ENCODE assay signal across 9 cellular contexts in genomic region chr1:177355575-177355974, GRCh38.
DNase-seq lines count a peak whose midpoint lies in the region; ATAC-seq and TF ChIP-seq lines count a peak whose summit lies in the region.
"Had no signal": no experiment of that assay in that cellular context is flagged by ENCODE, and none has a peak within 500 bp of the region (broad histone marks: within the 10 kb centered on the region; RNA-seq: fewer than 3 reads in every experiment).

No MANE protein-coding gene starts in this region.

- H3K27ac ChIP-seq in GM23248, result no peak overlapping the region
- no peak overlapping the region for H3K27ac ChIP-seq in SU-DHL-6 (ENCODE audit: low read depth, low read length)
- H3K27ac ChIP-seq in naive thymus-derived CD4-positive, alpha-beta T cell (ENCODE audit: low read depth, low read length), result no peak overlapping the region
- H3K27ac ChIP-seq: neutrophil had no signal

- H3K79me2 ChIP-seq in GM23248 (ENCODE audit: insufficient read depth) (no peaks in the 10 kb centered on the region), SU-DHL-6 (ENCODE audit: insufficient read depth, low read length) (no peaks in the 10 kb centered on the region)

- ATAC-seq in HG03342 (IDR thresholded peaks at IDR 0.05; ENCODE audit: unreplicated experiment), result no peak
- no peak for ATAC-seq in naive thymus-derived CD4-positive, alpha-beta T cell

- no peaks in the 10 kb centered on the region for H3K9me2 ChIP-seq in GM23248 (ENCODE audit: insufficient read depth)
- no peaks in the 10 kb centered on the region for H3K9me2 ChIP-seq in SU-DHL-6 (replicated peaks; ENCODE audit: insufficient read depth, low read length)

- H3K27me3 Mint-ChIP-seq in naive thymus-derived CD4-positive, alpha-beta T cell, result peaks cover 0 to 9% (median 0%) of the 10 kb centered on the region in 5 donors

- no peak overlapping the region for H2AFZ ChIP-seq in GM23248
- H2AFZ ChIP-seq in SU-DHL-6 (ENCODE audit: low read depth, low read length, severe bottlenecking), result no peak overlapping the region

- intact Hi-C loops in naive thymus-derived CD4-positive, alpha-beta T cell (cut with micrococcal nuclease), result no loop called here

- H3K4me3 Mint-ChIP-seq in naive thymus-derived CD4-positive, alpha-beta T cell, result no peak overlapping the region

- H3K36me3 ChIP-seq in GM23248 (ENCODE audit: low read depth), result no peaks in the 10 kb centered on the region
- no peaks in the 10 kb centered on the region for H3K36me3 ChIP-seq in SU-DHL-6 (ENCODE audit: low read length)
- H3K36me3 ChIP-seq in naive thymus-derived CD4-positive, alpha-beta T cell (ENCODE audit: control insufficient read depth in 2 of 3, insufficient read depth in 3 of 3, low read length in 3 of 3), result no peaks in the 10 kb centered on the region
- H3K36me3 ChIP-seq: neutrophil had no signal

- no peaks in the 10 kb centered on the region for H3F3A ChIP-seq in GM23248 (ENCODE audit: insufficient read depth)
- H3F3A ChIP-seq in SU-DHL-6 (ENCODE audit: insufficient read depth), result no peaks in the 10 kb centered on the region

- H3K4me1 Mint-ChIP-seq in naive thymus-derived CD4-positive, alpha-beta T cell, result no peaks in the 10 kb centered on the region

- H3K9me3 Mint-ChIP-seq in naive thymus-derived CD4-positive, alpha-beta T cell, result peaks cover 0 to 9% (median 3%) of the 10 kb centered on the region in 11 donors

- in situ Hi-C loops in GM23248 (cut with MboI), result loop anchor here (25.0 kb wide), 1 partner anchor 443 kb away; no protein-coding TSS in a partner anchor

- H3K9ac ChIP-seq in GM23248 (no peak overlapping the region), SU-DHL-6 (ENCODE audit: low read length) (no peak overlapping the region)

- POLR2A ChIA-PET in naive thymus-derived CD4-positive, alpha-beta T cell (lab: Charles Lee), result no interaction called here

- H3K27ac Mint-ChIP-seq in naive thymus-derived CD4-positive, alpha-beta T cell, result no peak overlapping the region

- H3K9me3 ChIP-seq in GM23248 (ENCODE audit: low read depth) (no peaks in the 10 kb centered on the region), SU-DHL-6 (ENCODE audit: insufficient read depth, low read length) (no peaks in the 10 kb centered on the region)
- no peaks in the 10 kb centered on the region for H3K9me3 ChIP-seq in naive thymus-derived CD4-positive, alpha-beta T cell (ENCODE audit: control insufficient read depth in 2 of 3, low read length in 3 of 3)
- H3K9me3 ChIP-seq: neutrophil had no signal

- TF ChIP-seq CTCF in AG09319 (IDR thresholded peaks at IDR 0.05; ENCODE audit: low read depth, low read length) (peak; percentile 49), SU-DHL-6 (IDR thresholded peaks at IDR 0.05; ENCODE audit: insufficient read depth, low read length, poor library complexity, severe bottlenecking) (peak; percentile 29)

- DNase-seq in AG09319 (ENCODE audit: extremely low read depth, low read depth) (no peak), GM23248 (peak; percentile 55), kidney tubule cell (ENCODE audit: low spot score) (peak; percentile 14), kidney glomerular epithelial cell (lab: John Stamatoyannopoulos, UW) (no peak), NCI-H524 treated with DMSO at 0.1 percent for 48 hours (lab: John Stamatoyannopoulos, UW) (no peak)
- DNase-seq in naive thymus-derived CD4-positive, alpha-beta T cell, result no peak

- no peak overlapping the region for H3K4me3 ChIP-seq in GM23248
- H3K4me3 ChIP-seq in SU-DHL-6 (ENCODE audit: insufficient read depth, low read length, poor library complexity, severe bottlenecking), result no peak overlapping the region
- no peak overlapping the region for H3K4me3 ChIP-seq in naive thymus-derived CD4-positive, alpha-beta T cell (ENCODE audit: low read length)

- no peaks in the 10 kb centered on the region for H3K36me3 Mint-ChIP-seq in naive thymus-derived CD4-positive, alpha-beta T cell

- no peaks in the 10 kb centered on the region for H3K4me1 ChIP-seq in GM23248 (ENCODE audit: insufficient read depth)
- H3K4me1 ChIP-seq in naive thymus-derived CD4-positive, alpha-beta T cell (ENCODE audit: control insufficient read depth in 2 of 2, insufficient read depth in 2 of 2, low read length in 2 of 2), result no peaks in the 10 kb centered on the region

- CTCF ChIA-PET in naive thymus-derived CD4-positive, alpha-beta T cell (lab: Charles Lee), result no interaction called here

- H3K4me2 ChIP-seq in GM23248 (ENCODE audit: unreplicated experiment) (no peak overlapping the region), SU-DHL-6 (ENCODE audit: low read depth, low read length, poor library complexity, severe bottlenecking) (no peak overlapping the region)

- H4K20me1 ChIP-seq in GM23248 (ENCODE audit: insufficient read depth) (no peaks in the 10 kb centered on the region), SU-DHL-6 (ENCODE audit: low read depth, low read length) (no peaks in the 10 kb centered on the region)

- 2 to 9% methylated on average over 2 of the region's 2 CpGs for WGBS in GM23248 (ENCODE audit: low coverage in 1 of 2, low lambda C conversion rate in 2 of 2, missing lambda C conversion rate in 2 of 2), 2 experiments

- H3K27me3 ChIP-seq in GM23248 (replicated peaks; ENCODE audit: insufficient read depth) (peaks cover 9% of the 10 kb centered on the region; the same call in 1 of the 2 replicates), SU-DHL-6 (ENCODE audit: low read length) (no peaks in the 10 kb centered on the region)
- H3K27me3 ChIP-seq in naive thymus-derived CD4-positive, alpha-beta T cell (ENCODE audit: control insufficient read depth in 2 of 2, insufficient read depth in 2 of 2, low read length in 2 of 2), result no peaks in the 10 kb centered on the region
- H3K27me3 ChIP-seq: neutrophil had no signal

Comparison
In these comparisons a context has a peak if more than half of its experiments do, and no peak if none do; other contexts are left out.
1. DNase-seq: peak in GM23248 (single experiment) and kidney tubule cell (single experiment); none in AG09319 (single experiment), kidney glomerular epithelial cell (single experiment), NCI-H524 treated with DMSO at 0.1 percent for 48 hours (single experiment) and naive thymus-derived CD4-positive, alpha-beta T cell (0 of 9).